In the genomic region with DNA sequence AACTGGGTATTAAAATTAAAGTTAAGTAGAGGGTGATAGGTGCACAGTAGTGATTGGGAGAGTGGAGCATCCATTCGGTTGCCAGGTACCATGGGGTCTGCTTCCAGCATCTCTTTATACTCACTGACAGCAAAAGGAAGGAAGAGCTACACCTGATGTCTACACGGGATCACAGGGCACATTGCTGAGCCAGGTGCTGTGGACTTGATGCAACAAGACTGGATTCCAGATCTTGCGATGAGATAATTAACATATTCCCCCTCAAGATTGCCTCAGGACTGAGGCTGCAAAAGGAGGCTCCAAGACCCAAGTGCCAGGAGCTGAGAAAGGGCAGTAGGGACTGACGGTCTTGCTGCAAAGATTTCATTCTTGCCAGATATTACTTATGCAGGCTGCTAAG, we compare ENCODE assay signal across 23 cellular contexts.
"Had no signal": no experiment of that assay in that cellular context is flagged by ENCODE, and none has a peak within 500 bp of the region (broad histone marks: within the 10 kb centered on the region; RNA-seq: fewer than 3 reads in every experiment).

No MANE protein-coding gene starts in this region.

- H3K27ac ChIP-seq: stomach, suprapubic skin, testis, thoracic aorta, thyroid gland, tibial artery, tibial nerve, transverse colon, upper lobe of left lung, upper lobe of right lung, uterus, vagina had no signal

- H3K4me3 ChIP-seq: stomach, suprapubic skin, testis, thoracic aorta, thyroid gland, tibial artery, tibial nerve, transverse colon, upper lobe of left lung, upper lobe of right lung, uterus, vagina had no signal

- H3K9me3 ChIP-seq: suprapubic skin, testis, thoracic aorta, thyroid gland, transverse colon, upper lobe of left lung, upper lobe of right lung, uterus, vagina had no signal

- H3K4me1 ChIP-seq: stomach, suprapubic skin, testis, thyroid gland, tibial artery, tibial nerve, transverse colon, upper lobe of left lung, upper lobe of right lung, uterus, vagina had no signal

- DNase-seq: stimulated activated CD4-positive, alpha-beta T cell treated with anti-CD3 and anti-CD28 coated beads, Interleukin-2, amount 100 ng/mL, for 48 hours; stimulated activated CD4-positive, alpha-beta T cell treated with anti-CD3 and anti-CD28 coated beads, Interleukin-4, amount 100 ng/mL, for 1 hour; stimulated activated CD4-positive, alpha-beta T cell treated with anti-CD3 and anti-CD28 coated beads, Interleukin-4, amount 100 ng/mL, for 24 hours; stimulated activated CD4-positive, alpha-beta T cell treated with anti-CD3 and anti-CD28 coated beads, Interleukin-4, amount 100 ng/mL, for 4 hours; stimulated activated CD8-positive, alpha-beta memory T cell treated with anti-CD3 and anti-CD28 coated beads, Interleukin-4, amount 100 ng/mL, for 48 hours; stimulated activated naive B cell treated with anti-CD40 and anti-IgM and Interleukin-4, amounts not matched to agents 10 μg/mL and 1 μg/mL and 100 μg/mL, for 72 hours; stimulated activated naive CD4-positive, alpha-beta T cell; stimulated activated naive CD4-positive, alpha-beta T cell treated with Interleukin-2 at 50 U/mL for 16 hours; stimulated activated naive CD8-positive, alpha-beta T cell treated with anti-CD3 and anti-CD28 coated beads, Interleukin-15, amount 100 ng/mL, for 72 hours; stimulated activated naive CD8-positive, alpha-beta T cell treated with anti-CD3 and anti-CD28 coated beads, Interleukin-15, Interleukin-2, amounts not matched to agents 100 U/mL and 50 U/mL, for 24 hours; stomach; substantia nigra; testis; thyroid gland; tibial artery; transverse colon; upper lobe of left lung; upper lobe of right lung; uterus had no signal

- H3K36me3 ChIP-seq: stomach, suprapubic skin, thoracic aorta, thyroid gland, tibial nerve, transverse colon, upper lobe of left lung, upper lobe of right lung, uterus, vagina had no signal

- H3K27me3 ChIP-seq: stomach, suprapubic skin, testis, thyroid gland, tibial artery, tibial nerve, transverse colon, upper lobe of left lung, upper lobe of right lung, uterus, vagina had no signal
